In genomic region chr12:90953956-90954421, GRCh38 we compare ENCODE assay signal across 10 cellular contexts. TPM values are rescaled to one million over a fixed set of nuclear protein-coding genes. Genes with fewer than 3 reads are reported as not detected.
DNase-seq lines count a peak whose midpoint lies in the region; TF ChIP-seq lines count a peak whose summit lies in the region.
"Had no signal": no experiment of that assay in that cellular context is flagged by ENCODE, and none has a peak within 500 bp of the region (broad histone marks: within the 10 kb centered on the region; RNA-seq: fewer than 3 reads in every experiment).

No MANE protein-coding gene starts in this region.

- CTCF ChIA-PET in OCI-LY7 (lab: Charles Lee; ENCODE audit: unreplicated experiment), result interaction anchor here (0.6 kb wide), 1 partner anchor 8 kb away, joined by 3 read pairs; no protein-coding TSS in a partner anchor

- DNase-seq in cardiac muscle cell (ENCODE audit: low read depth in 1 of 2, low spot score in 1 of 2) (peak in 1 of 2 donors; percentile 27), right atrium auricular region (ENCODE audit: low spot score) (no peak), OCI-LY7 (ENCODE audit: low spot score) (peak; percentile 38), left ventricle myocardium inferior (no peak), testis (peak; percentile 68), NCI-H146 (lab: John Stamatoyannopoulos, UW) (no peak), KG1 (lab: John Stamatoyannopoulos, UW) (no peak)
- no peak for DNase-seq in activated naive CD4-positive, alpha-beta T cell treated with Interleukin-2 at 50 U/mL for 16 hours

- H3K4me1 ChIP-seq in cardiac muscle cell (ENCODE audit: low read depth) (no peaks in the 10 kb centered on the region), right atrium auricular region (no peaks in the 10 kb centered on the region), OCI-LY7 (ENCODE audit: insufficient read depth, low read length, poor library complexity, severe bottlenecking) (no peaks in the 10 kb centered on the region), left ventricle myocardium inferior (no peaks in the 10 kb centered on the region), testis (no peaks in the 10 kb centered on the region)

- TF ChIP-seq CTCF in cardiac muscle cell (IDR thresholded peaks at IDR 0.05; ENCODE audit: low read depth, low read length) (peak; percentile 41), right atrium auricular region (IDR thresholded peaks at IDR 0.05) (peak in 1 of 2 donors; percentile 22), OCI-LY7 (conservative IDR thresholded peaks at IDR 0.05; ENCODE audit: low read length) (peak; percentile 82), left ventricle myocardium inferior (IDR thresholded peaks at IDR 0.05; ENCODE audit: borderline replicate concordance) (peak; percentile 36), testis (IDR thresholded peaks at IDR 0.05) (peak in 2 of 3 experiments; percentile 48 to 57)

- H3K27ac ChIP-seq in cardiac muscle cell, result no peak overlapping the region
- H3K27ac ChIP-seq in right atrium auricular region, result no peak overlapping the region
- no peak overlapping the region for H3K27ac ChIP-seq in OCI-LY7 (ENCODE audit: low read depth, low read length, poor library complexity, severe bottlenecking)
- H3K27ac ChIP-seq in left ventricle myocardium inferior (replicated peaks), result no peak overlapping the region
- no peak overlapping the region for H3K27ac ChIP-seq in testis

- H3K9me2 ChIP-seq in OCI-LY7 (ENCODE audit: insufficient read depth, low read length), result no peaks in the 10 kb centered on the region

- no peak overlapping the region for H3K4me2 ChIP-seq in OCI-LY7 (ENCODE audit: low read length)

- H3K36me3 ChIP-seq in cardiac muscle cell, result no peaks in the 10 kb centered on the region
- no peaks in the 10 kb centered on the region for H3K36me3 ChIP-seq in right atrium auricular region
- no peaks in the 10 kb centered on the region for H3K36me3 ChIP-seq in OCI-LY7 (ENCODE audit: insufficient read depth, low read length)
- H3K36me3 ChIP-seq in left ventricle myocardium inferior, result no peaks in the 10 kb centered on the region
- no peaks in the 10 kb centered on the region for H3K36me3 ChIP-seq in testis (ENCODE audit: low read depth, missing control alignments)

- no peak for TF ChIP-seq POLR2A in testis (IDR thresholded peaks at IDR 0.05)

- POLR2A ChIA-PET in OCI-LY7 (lab: Charles Lee), result no interaction called here

- H4K20me1 ChIP-seq in OCI-LY7 (ENCODE audit: insufficient read depth, low read length), result no peaks in the 10 kb centered on the region

- 33 to 77% methylated on average over 23 to 32 of the region's 32 CpGs for WGBS in testis, 2 donors

- BruUV-seq in OCI-LY7 (replicated peaks; lab: Mats Ljungman, UMichigan), result no TSS peak

- no peak overlapping the region for H2AFZ ChIP-seq in OCI-LY7 (ENCODE audit: low read length)

- H3K79me2 ChIP-seq in OCI-LY7 (ENCODE audit: insufficient read depth, low read depth, low read length), result no peaks in the 10 kb centered on the region

- H3K9me3 ChIP-seq in cardiac muscle cell (ENCODE audit: low read depth), result no peaks in the 10 kb centered on the region
- no peaks in the 10 kb centered on the region for H3K9me3 ChIP-seq in right atrium auricular region
- H3K9me3 ChIP-seq in OCI-LY7 (ENCODE audit: low read length), result no peaks in the 10 kb centered on the region
- H3K9me3 ChIP-seq in left ventricle myocardium inferior (replicated peaks), result no peaks in the 10 kb centered on the region
- H3K9me3 ChIP-seq in testis, result no peaks in the 10 kb centered on the region

- intact Hi-C loops in OCI-LY7 (cut with micrococcal nuclease; ENCODE audit: unreplicated experiment) (no loop called here), left ventricle myocardium inferior (cut with micrococcal nuclease) (no loop called here), testis (cut with DNase I; ENCODE audit: low total_unique reads) (no loop called here)

- H3K27me3 ChIP-seq in cardiac muscle cell (no peaks in the 10 kb centered on the region), right atrium auricular region (no peaks in the 10 kb centered on the region), left ventricle myocardium inferior (ENCODE audit: low read depth) (no peaks in the 10 kb centered on the region), testis (no peaks in the 10 kb centered on the region)

- H3K4me3 ChIP-seq in cardiac muscle cell (no peak overlapping the region), right atrium auricular region (no peak overlapping the region), OCI-LY7 (ENCODE audit: low read depth, low read length, poor library complexity, severe bottlenecking) (no peak overlapping the region), left ventricle myocardium inferior (no peak overlapping the region), testis (peak overlapping the region; percentile 29 to 50)
- H3K4me3 ChIP-seq: lung had no signal

RNA-seq across cellular contexts. Expression of gene CCER1, which starts 1.0 kb away (rescaled TPM):
- total RNA-seq in cardiac muscle cell, result not detected in 2 replicates
- polyA plus RNA-seq in cardiac muscle cell, result not detected in 2 replicates
- total RNA-seq in right atrium auricular region, result not detected
- total RNA-seq in OCI-LY7 (2014; rRNA removed; shearing (Covaris generic)), result not detected in 2 replicates
- total RNA-seq in OCI-LY7 (2022), result not detected in 2 replicates
- total RNA-seq in left ventricle myocardium inferior, result not detected
- total RNA-seq in testis, result 10 to 100 TPM; 17.8 to 58.6 TPM
- polyA plus RNA-seq in testis (ENCODE audit: insufficient read depth, low read depth, low replicate concordance), result 77.3 TPM
- total RNA-seq: CD4-positive, alpha-beta T cell; lung had no signal
- polyA plus RNA-seq: lung had no signal

RNA-seq across cellular contexts. Expression of gene EPYC, which starts 50.8 kb away (rescaled TPM):
- total RNA-seq in cardiac muscle cell, result not detected in 2 replicates
- not detected in 2 replicates for polyA plus RNA-seq in cardiac muscle cell
- total RNA-seq in right atrium auricular region, result not detected
- not detected in 2 replicates for total RNA-seq in OCI-LY7 (2014; rRNA removed; shearing (Covaris generic))
- not detected in 2 replicates for total RNA-seq in OCI-LY7 (2022)
- not detected for total RNA-seq in left ventricle myocardium inferior
- total RNA-seq in testis, result not detected
- polyA plus RNA-seq in testis (ENCODE audit: insufficient read depth, low read depth, low replicate concordance), result 1.6 TPM
- total RNA-seq: CD4-positive, alpha-beta T cell had no signal

Comparison
In these comparisons a context has a peak if more than half of its experiments do, and no peak if none do; other contexts are left out.
1. DNase-seq: peak in OCI-LY7 (single experiment) and testis (single experiment); none in right atrium auricular region (single experiment), left ventricle myocardium inferior (single experiment), activated naive CD4-positive, alpha-beta T cell treated with Interleukin-2 at 50 U/mL for 16 hours (single experiment), NCI-H146 (single experiment) and KG1 (single experiment).
2. H3K4me3 ChIP-seq: peak in testis (2 of 2); none in cardiac muscle cell (single experiment), right atrium auricular region (0 of 2), OCI-LY7 (single experiment) and left ventricle myocardium inferior (single experiment).
3. RNA of gene CCER1, which starts 1.0 kb away (total RNA-seq): 17.8 to 58.6 TPM in testis; not detected in cardiac muscle cell, not detected in right atrium auricular region, not detected in OCI-LY7 and not detected in left ventricle myocardium inferior (single experiment); every median in the first group is over 10 times any median in the second.